Comparison of ENCODE assay signal across 15 cellular contexts in genomic region chr3:197352382-197352781, GRCh38. TPM values are rescaled to one million over a fixed set of nuclear protein-coding genes. Genes with fewer than 3 reads are reported as not detected.
DNase-seq lines count a peak whose midpoint lies in the region; ATAC-seq and TF ChIP-seq lines count a peak whose summit lies in the region.
"Had no signal": no experiment of that assay in that cellular context is flagged by ENCODE, and none has a peak within 500 bp of the region (broad histone marks: within the 10 kb centered on the region; RNA-seq: fewer than 3 reads in every experiment).

No MANE protein-coding gene starts in this region.

- H3K9me3 ChIP-seq in lung (ENCODE audit: control insufficient read depth in 2 of 2, insufficient read depth in 1 of 2, low read length in 1 of 2): no peaks in the 10 kb centered on the region
- no peaks in the 10 kb centered on the region for H3K9me3 ChIP-seq in vagina

- no peak for TF ChIP-seq POLR2A in vagina (IDR thresholded peaks at IDR 0.05)

- whole genome bisulfite sequencing in lung, 2 donors: 66 to 76% methylated on average over 5 of the region's 5 CpGs

- intact Hi-C loops in vagina (cut with DNase I): no loop called here

- H3K4me3 Mint-ChIP-seq in activated naive CD8-positive, alpha-beta T cell treated with anti-CD3 and anti-CD28 coated beads, Interleukin-2, amount 50 U/mL, for 24 hours: no peak overlapping the region
- H3K4me3 Mint-ChIP-seq: activated T-helper 17 cell treated with anti-CD3 and anti-CD28 coated beads, Interleukin-2, amount 50 U/mL, for 72 hours; naive thymus-derived CD8-positive, alpha-beta T cell had no signal

- DNase-seq in NCI-H82 (lab: John Stamatoyannopoulos, UW): peak; percentile 63
- DNase-seq in NCI-H82 treated with DMSO at 0.1 percent for 48 hours (lab: John Stamatoyannopoulos, UW; ENCODE audit: unreplicated experiment): no peak
- peak; percentile 54 for DNase-seq in choroid plexus epithelial cell (ENCODE audit: low read depth)
- no peak for DNase-seq in lung (ENCODE audit: low spot score)
- no peak for DNase-seq in vagina (ENCODE audit: extremely low spot score in 2 of 2)
- no peak for DNase-seq in activated naive CD8-positive, alpha-beta T cell treated with anti-CD3 and anti-CD28 coated beads, Interleukin-2, amount 50 U/mL, for 24 hours
- no peak for DNase-seq in stimulated activated CD4-positive, alpha-beta T cell treated with anti-CD3 and anti-CD28 coated beads, Interleukin-4, amount 100 ng/mL, for 24 hours
- DNase-seq: activated CD4-positive, alpha-beta T cell treated with anti-CD3 and anti-CD28 coated beads for 1 hour; dermis blood vessel endothelial cell; naive thymus-derived CD8-positive, alpha-beta T cell; NCI-H1436 treated with DMSO at 0.1 percent for 48 hours; RPMI8226; stimulated activated CD4-positive, alpha-beta T cell treated with anti-CD3 and anti-CD28 coated beads, Interleukin-2, amount 100 ng/mL, for 48 hours had no signal

- H3K4me1 ChIP-seq in lung (ENCODE audit: control insufficient read depth in 2 of 2, insufficient read depth in 2 of 2, low read length in 2 of 2): no peaks in the 10 kb centered on the region
- peaks cover 35% of the 10 kb centered on the region for H3K4me1 ChIP-seq in vagina

- no peaks in the 10 kb centered on the region for H3K36me3 ChIP-seq in lung (ENCODE audit: control insufficient read depth in 2 of 2, insufficient read depth in 2 of 2, low read length in 2 of 2)
- H3K36me3 ChIP-seq in vagina: no peaks in the 10 kb centered on the region

- H3K27ac Mint-ChIP-seq in activated naive CD8-positive, alpha-beta T cell treated with anti-CD3 and anti-CD28 coated beads, Interleukin-2, amount 50 U/mL, for 24 hours: no peak overlapping the region
- H3K27ac Mint-ChIP-seq: activated T-helper 17 cell treated with anti-CD3 and anti-CD28 coated beads, Interleukin-2, amount 50 U/mL, for 72 hours had no signal

- H3K36me3 Mint-ChIP-seq in activated naive CD8-positive, alpha-beta T cell treated with anti-CD3 and anti-CD28 coated beads, Interleukin-2, amount 50 U/mL, for 24 hours (ENCODE audit: low read depth): no peaks in the 10 kb centered on the region
- H3K36me3 Mint-ChIP-seq: naive thymus-derived CD8-positive, alpha-beta T cell had no signal

- H3K9me3 Mint-ChIP-seq in activated naive CD8-positive, alpha-beta T cell treated with anti-CD3 and anti-CD28 coated beads, Interleukin-2, amount 50 U/mL, for 24 hours: no peaks in the 10 kb centered on the region
- H3K9me3 Mint-ChIP-seq: activated T-helper 17 cell treated with anti-CD3 and anti-CD28 coated beads, Interleukin-2, amount 50 U/mL, for 72 hours; naive thymus-derived CD8-positive, alpha-beta T cell had no signal

- no peak overlapping the region for H3K4me3 ChIP-seq in choroid plexus epithelial cell (ENCODE audit: low read depth, low read length)
- H3K4me3 ChIP-seq in lung: no peak overlapping the region
- no peak overlapping the region for H3K4me3 ChIP-seq in vagina

- peaks cover 8% of the 10 kb centered on the region for H3K27me3 Mint-ChIP-seq in activated naive CD8-positive, alpha-beta T cell treated with anti-CD3 and anti-CD28 coated beads, Interleukin-2, amount 50 U/mL, for 24 hours

- no peak for TF ChIP-seq CTCF in choroid plexus epithelial cell (conservative IDR thresholded peaks at IDR 0.05; ENCODE audit: low read depth, low read length)
- no peak for TF ChIP-seq CTCF in lung (IDR thresholded peaks at IDR 0.05; ENCODE audit: control extremely low read depth, extremely low read depth)
- TF ChIP-seq CTCF in vagina (IDR thresholded peaks at IDR 0.05): no peak

- peak; percentile 11 for ATAC-seq in lung (ENCODE audit: insufficient read depth, low FRiP score)
- ATAC-seq in activated naive CD8-positive, alpha-beta T cell treated with anti-CD3 and anti-CD28 coated beads, Interleukin-2, amount 50 U/mL, for 24 hours: no peak
- no peak for ATAC-seq in GM21619 (IDR thresholded peaks at IDR 0.05; ENCODE audit: unreplicated experiment)
- ATAC-seq: activated T-helper 17 cell treated with anti-CD3 and anti-CD28 coated beads, Interleukin-2, amount 50 U/mL, for 72 hours; naive thymus-derived CD8-positive, alpha-beta T cell had no signal

- H3K4me1 Mint-ChIP-seq in activated naive CD8-positive, alpha-beta T cell treated with anti-CD3 and anti-CD28 coated beads, Interleukin-2, amount 50 U/mL, for 24 hours: no peaks in the 10 kb centered on the region
- H3K4me1 Mint-ChIP-seq: naive thymus-derived CD8-positive, alpha-beta T cell had no signal

- H3K27ac ChIP-seq in lung (ENCODE audit: low read depth in 1 of 2, low read length in 1 of 2): peak overlapping the region in 1 of 2 donors; percentile 76
- peak overlapping the region; percentile 27 for H3K27ac ChIP-seq in vagina

- H3K27me3 ChIP-seq in lung (ENCODE audit: control insufficient read depth, insufficient read depth): no peaks in the 10 kb centered on the region
- H3K27me3 ChIP-seq in vagina: no peaks in the 10 kb centered on the region

RNA-seq across cellular contexts. Expression of gene DLG1, which starts 54.0 kb away (rescaled TPM):
- total RNA-seq in lung: 100 to 1,000 TPM in 1 of 2 donors, 10 to 100 TPM in 1; 74.6 to 114 TPM
- polyA plus RNA-seq in lung: 10 to 100 TPM; 16.0 to 16.7 TPM
- 115 TPM for total RNA-seq in vagina

Comparison
In these comparisons a context has a peak if more than half of its experiments do, and no peak if none do; other contexts are left out.
1. DNase-seq: peak in NCI-H82 (single experiment) and choroid plexus epithelial cell (single experiment); none in NCI-H82 treated with DMSO at 0.1 percent for 48 hours (single experiment), lung (single experiment), vagina (0 of 2), activated naive CD8-positive, alpha-beta T cell treated with anti-CD3 and anti-CD28 coated beads, Interleukin-2, amount 50 U/mL, for 24 hours (single experiment) and stimulated activated CD4-positive, alpha-beta T cell treated with anti-CD3 and anti-CD28 coated beads, Interleukin-4, amount 100 ng/mL, for 24 hours (single experiment).